ENCODE assay signal across 8 cellular contexts in the genomic region with DNA sequence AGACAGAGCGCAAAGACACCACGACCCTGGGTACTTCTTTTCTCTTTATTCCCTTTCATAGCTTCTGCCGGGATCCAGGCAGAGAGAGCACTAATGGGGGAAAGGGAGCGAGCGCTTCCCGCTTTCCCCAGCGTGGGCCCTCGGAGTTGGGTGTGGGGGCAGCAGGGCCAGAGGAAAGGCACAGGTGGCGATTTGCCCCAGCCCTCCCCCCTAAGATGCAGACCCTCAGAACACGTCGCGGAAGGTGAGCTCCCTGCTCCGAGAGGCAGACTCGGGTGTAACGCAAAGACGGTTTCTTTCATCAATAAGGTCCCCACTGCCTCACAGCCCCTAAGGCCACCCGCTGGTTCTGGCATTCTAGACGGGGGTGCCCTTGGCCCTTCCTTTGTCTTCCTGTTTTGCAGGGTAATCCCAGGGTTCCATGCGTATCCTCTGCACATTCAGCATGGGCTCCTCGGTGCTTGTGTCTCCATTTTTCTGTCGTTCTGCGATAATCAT. TPM values are rescaled to one million over a fixed set of nuclear protein-coding genes. Genes with fewer than 3 reads are reported as not detected.
DNase-seq lines count a peak whose midpoint lies in the region.

No MANE protein-coding gene starts in this region.

- peaks cover 8 to 30% (median 18%) of the 10 kb centered on the region in 3 donors for H3K4me1 Mint-ChIP-seq in CD8-positive, alpha-beta memory T cell

- no peaks in the 10 kb centered on the region for H3K9me3 Mint-ChIP-seq in CD8-positive, alpha-beta memory T cell

- no peaks in the 10 kb centered on the region for H3K36me3 ChIP-seq in CD8-positive, alpha-beta memory T cell (ENCODE audit: insufficient read depth, low read length)
- H3K36me3 ChIP-seq in ectodermal cell (ENCODE audit: control insufficient read depth, insufficient read depth, low read length) (peaks cover 16% of the 10 kb centered on the region), neuron (ENCODE audit: insufficient read depth, low read length) (peaks cover 47% of the 10 kb centered on the region)

- 3 to 4% methylated on average over 22 of the region's 22 CpGs for WGBS in ectodermal cell, 2 experiments

- peak overlapping the region; percentile 79 for H3K27ac ChIP-seq in CD8-positive, alpha-beta memory T cell (ENCODE audit: low read depth, low read length)
- no peak overlapping the region for H3K27ac ChIP-seq in ectodermal cell (ENCODE audit: insufficient read depth, low read depth, low read length, poor library complexity, severe bottlenecking)

- H3K4me3 ChIP-seq in CD8-positive, alpha-beta memory T cell (ENCODE audit: low read length) = peak overlapping the region; percentile 96
- H3K4me3 ChIP-seq in ectodermal cell (ENCODE audit: insufficient read depth, low read depth, low read length) (peak overlapping the region; percentile 71), neuron (ENCODE audit: low read length) (peak overlapping the region; percentile 87)

- no peaks in the 10 kb centered on the region for H3K9me3 ChIP-seq in CD8-positive, alpha-beta memory T cell (ENCODE audit: low read length)
- H3K9me3 ChIP-seq in ectodermal cell (ENCODE audit: control insufficient read depth, low read length) (no peaks in the 10 kb centered on the region), neuron (ENCODE audit: low read length) (no peaks in the 10 kb centered on the region)

- CTCF ChIA-PET in CD8-positive, alpha-beta memory T cell (lab: Charles Lee) = interaction anchor here (2.2 to 3.0 kb wide), 2 partner anchors 11 to 66 kb away, joined by 11 to 24 read pairs; partner anchors contain the start of genes MAPK8IP3, NUBP2 and SPSB3

- peak overlapping the region; percentile 85 to 97 (median 94) for H3K27ac Mint-ChIP-seq in CD8-positive, alpha-beta memory T cell

- peaks cover 0 to 39% (median 0%) of the 10 kb centered on the region in 3 donors for H3K36me3 Mint-ChIP-seq in CD8-positive, alpha-beta memory T cell

- H3K4me3 Mint-ChIP-seq in CD8-positive, alpha-beta memory T cell = peak overlapping the region; percentile 89 to 98 (median 96)

- H2AFZ ChIP-seq in neuron (ENCODE audit: low read depth, low read length) = no peak overlapping the region

- POLR2A ChIA-PET in CD8-positive, alpha-beta memory T cell (lab: Charles Lee) = interaction anchor here (0.6 to 4.0 kb wide), 3 partner anchors 11 to 66 kb away, joined by 5 to 52 read pairs (median 19); partner anchors contain the start of genes MAPK8IP3, NUBP2 and SPSB3

- H3K27me3 Mint-ChIP-seq in CD8-positive, alpha-beta memory T cell = no peaks in the 10 kb centered on the region

- DNase-seq in CD8-positive, alpha-beta memory T cell = no peak
- DNase-seq in MV-4-11 (lab: John Stamatoyannopoulos, UW) (peak; percentile 21), HK-2 (ENCODE audit: unreplicated experiment) (no peak), dedifferentiated amniotic fluid mesenchymal stem cell (ENCODE audit: extremely low spot score) (no peak), HPDE6-E6E7 (ENCODE audit: extremely low spot score) (no peak), middle frontal gyrus (ENCODE audit: extremely low spot score, low spot score) (no peak)

- no peaks in the 10 kb centered on the region for H3K27me3 ChIP-seq in CD8-positive, alpha-beta memory T cell (ENCODE audit: insufficient read depth, low read length, poor library complexity, severe bottlenecking)
- H3K27me3 ChIP-seq in ectodermal cell (ENCODE audit: control insufficient read depth, insufficient read depth, low read length, poor library complexity, severe bottlenecking) (no peaks in the 10 kb centered on the region), neuron (ENCODE audit: insufficient read depth, low read length) (no peaks in the 10 kb centered on the region)

- peaks cover 21% of the 10 kb centered on the region for H3K4me1 ChIP-seq in CD8-positive, alpha-beta memory T cell (ENCODE audit: insufficient read depth, low read length)
- H3K4me1 ChIP-seq in ectodermal cell (ENCODE audit: control insufficient read depth, insufficient read depth, low read length) = peaks cover 14% of the 10 kb centered on the region
- H3K4me1 ChIP-seq in neuron (ENCODE audit: insufficient read depth, low read length) = peaks cover 19% of the 10 kb centered on the region

RNA-seq across cellular contexts. Expression of gene NME3, which starts 0.6 kb away (rescaled TPM):
- total RNA-seq in CD8-positive, alpha-beta memory T cell = 10 to 100 TPM; 33.5 to 36.5 TPM
- 71.4 TPM for polyA plus RNA-seq in CD8-positive, alpha-beta memory T cell
- polyA plus RNA-seq in ectodermal cell (2013, experiment 1 of 4) = 40.2 TPM
- 41.4 TPM for polyA plus RNA-seq in ectodermal cell (2013, experiment 2 of 4)
- 48.0 TPM for polyA plus RNA-seq in ectodermal cell (2013, experiment 3 of 4)
- polyA plus RNA-seq in ectodermal cell (2013, experiment 4 of 4) = 51.3 TPM

RNA-seq across cellular contexts. Expression of gene EME2, which starts 0.7 kb away (rescaled TPM):
- total RNA-seq in CD8-positive, alpha-beta memory T cell = 10 to 100 TPM; 21.0 to 21.6 TPM
- 1.6 TPM for polyA plus RNA-seq in CD8-positive, alpha-beta memory T cell
- polyA plus RNA-seq in ectodermal cell (2013, experiment 1 of 4) = 10.0 TPM
- polyA plus RNA-seq in ectodermal cell (2013, experiment 2 of 4) = 13.0 TPM
- polyA plus RNA-seq in ectodermal cell (2013, experiment 3 of 4) = 7.4 TPM
- 7.8 TPM for polyA plus RNA-seq in ectodermal cell (2013, experiment 4 of 4)

RNA-seq across cellular contexts. Expression of gene MRPS34, which starts 1.0 kb away (rescaled TPM):
- total RNA-seq in CD8-positive, alpha-beta memory T cell = 100 to 1,000 TPM; 172 to 176 TPM
- 155 TPM for polyA plus RNA-seq in CD8-positive, alpha-beta memory T cell
- 110 TPM for polyA plus RNA-seq in ectodermal cell (2013, experiment 1 of 4)
- polyA plus RNA-seq in ectodermal cell (2013, experiment 2 of 4) = 117 TPM
- polyA plus RNA-seq in ectodermal cell (2013, experiment 3 of 4) = 87.1 TPM
- polyA plus RNA-seq in ectodermal cell (2013, experiment 4 of 4) = 102 TPM

RNA-seq across cellular contexts. Expression of gene SPSB3, which starts 10.5 kb away (rescaled TPM):
- 10 to 100 TPM; 30.6 to 31.5 TPM for total RNA-seq in CD8-positive, alpha-beta memory T cell
- 63.9 TPM for polyA plus RNA-seq in CD8-positive, alpha-beta memory T cell
- polyA plus RNA-seq in ectodermal cell (2013, experiment 1 of 4) = 40.1 TPM
- polyA plus RNA-seq in ectodermal cell (2013, experiment 2 of 4) = 36.2 TPM
- 45.5 TPM for polyA plus RNA-seq in ectodermal cell (2013, experiment 3 of 4)
- 51.2 TPM for polyA plus RNA-seq in ectodermal cell (2013, experiment 4 of 4)

RNA-seq across cellular contexts. Expression of gene NUBP2, which starts 10.8 kb away (rescaled TPM):
- 10 to 100 TPM; 73.9 to 82.8 TPM for total RNA-seq in CD8-positive, alpha-beta memory T cell
- 96.6 TPM for polyA plus RNA-seq in CD8-positive, alpha-beta memory T cell
- 74.4 TPM for polyA plus RNA-seq in ectodermal cell (2013, experiment 1 of 4)
- polyA plus RNA-seq in ectodermal cell (2013, experiment 2 of 4) = 72.6 TPM
- polyA plus RNA-seq in ectodermal cell (2013, experiment 3 of 4) = 54.7 TPM
- 61.1 TPM for polyA plus RNA-seq in ectodermal cell (2013, experiment 4 of 4)
